In the genomic region with DNA sequence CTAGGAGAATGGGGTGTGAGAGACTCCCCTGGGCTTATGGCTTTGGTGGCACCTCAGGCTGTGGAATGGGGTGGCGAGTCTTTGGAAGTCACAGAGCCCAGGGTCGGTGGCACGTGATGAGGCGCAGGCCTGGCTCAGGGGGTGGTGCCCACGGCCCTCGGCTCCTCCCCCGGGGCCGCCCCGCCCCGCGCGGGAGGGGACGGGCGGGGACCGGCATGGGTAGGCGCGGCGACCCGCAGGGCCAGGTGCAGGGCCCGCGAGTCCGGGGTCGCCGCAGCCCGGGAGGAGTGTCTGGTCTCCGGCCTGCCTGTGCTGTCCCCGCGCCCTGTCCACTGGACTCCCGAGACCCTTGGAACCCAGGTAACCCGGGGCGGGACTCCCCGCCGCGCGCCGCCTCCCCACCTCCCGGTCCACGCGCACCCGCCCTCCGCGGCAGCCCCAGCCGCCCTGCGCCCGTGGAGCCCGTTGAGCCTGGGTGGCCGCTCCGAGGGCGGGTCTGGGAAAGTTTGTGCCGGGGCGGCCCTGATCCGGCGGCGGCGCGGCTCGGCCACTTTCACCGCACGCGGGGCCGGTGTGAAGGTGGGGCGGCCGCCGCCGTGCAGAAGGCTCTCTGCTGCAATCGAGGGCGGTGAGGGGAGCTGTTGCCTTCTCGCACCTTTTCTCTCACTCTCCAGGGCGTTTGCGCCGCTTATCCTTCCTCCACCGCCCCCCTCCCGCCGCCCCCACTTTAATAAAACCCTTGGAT, we compare ENCODE assay signal across 8 cellular contexts. TPM values are rescaled to one million over a fixed set of nuclear protein-coding genes. Genes with fewer than 3 reads are reported as not detected.
DNase-seq lines count a peak whose midpoint lies in the region; ATAC-seq and TF ChIP-seq lines count a peak whose summit lies in the region.

A gene with protein sequence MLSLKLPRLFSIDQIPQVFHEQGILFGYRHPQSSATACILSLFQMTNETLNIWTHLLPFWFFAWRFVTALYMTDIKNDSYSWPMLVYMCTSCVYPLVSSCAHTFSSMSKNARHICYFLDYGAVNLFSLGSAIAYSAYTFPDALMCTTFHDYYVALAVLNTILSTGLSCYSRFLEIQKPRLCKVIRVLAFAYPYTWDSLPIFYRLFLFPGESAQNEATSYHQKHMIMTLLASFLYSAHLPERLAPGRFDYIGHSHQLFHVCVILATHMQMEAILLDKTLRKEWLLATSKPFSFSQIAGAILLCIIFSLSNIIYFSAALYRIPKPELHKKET (plus strand): TSS at position 216 of the 745 bp plus-strand sequence. CDS start 61,169 bp downstream, outside the sequence.

- no peaks in the 10 kb centered on the region for H3K9me3 ChIP-seq in MM.1S (replicated peaks; ENCODE audit: insufficient read depth, low read length)
- H3K9me3 ChIP-seq in adipocyte (ENCODE audit: control insufficient read depth, low read length), result peaks cover 4% of the 10 kb centered on the region
- no peaks in the 10 kb centered on the region for H3K9me3 ChIP-seq in iPS DF 6.9 (ENCODE audit: control insufficient read depth, insufficient read depth, low read length)
- H3K9me3 ChIP-seq in skeletal muscle satellite cell (replicated peaks; ENCODE audit: low read length), result no peaks in the 10 kb centered on the region

- H3K4me1 ChIP-seq in MM.1S (ENCODE audit: low read length), result no peaks in the 10 kb centered on the region
- peaks cover 17% of the 10 kb centered on the region for H3K4me1 ChIP-seq in adipocyte (ENCODE audit: control insufficient read depth, insufficient read depth, low read length)
- peaks cover 3% of the 10 kb centered on the region for H3K4me1 ChIP-seq in iPS DF 6.9 (ENCODE audit: control insufficient read depth, insufficient read depth, low read length)
- peaks cover 34% of the 10 kb centered on the region for H3K4me1 ChIP-seq in skeletal muscle satellite cell (ENCODE audit: control insufficient read depth, insufficient read depth, low read length)

- ATAC-seq in GM21825 (IDR thresholded peaks at IDR 0.05; ENCODE audit: unreplicated experiment), result no peak
- ATAC-seq in GM21381 (IDR thresholded peaks at IDR 0.05; ENCODE audit: unreplicated experiment), result no peak

- WGBS in iPS DF 6.9 (ENCODE audit: insufficient coverage, insufficient read length), result no CpG with 5 or more reads among the region's 74 CpGs

- H4K20me1 ChIP-seq in MM.1S (ENCODE audit: insufficient read depth, low read length), result no peaks in the 10 kb centered on the region

- no peaks in the 10 kb centered on the region for H3K9me2 ChIP-seq in MM.1S (replicated peaks; ENCODE audit: insufficient read depth, low read length)

- H3K27me3 ChIP-seq in MM.1S (replicated peaks; ENCODE audit: insufficient read depth, low read length) (peaks cover 13% of the 10 kb centered on the region; the same call in 1 of the 2 replicates), adipocyte (replicated peaks; ENCODE audit: control insufficient read depth, insufficient read depth, low read length) (peaks cover 7% of the 10 kb centered on the region), iPS DF 6.9 (ENCODE audit: control insufficient read depth, insufficient read depth, low read length) (peaks cover 7% of the 10 kb centered on the region), skeletal muscle satellite cell (ENCODE audit: control insufficient read depth, insufficient read depth, low read length) (no peaks in the 10 kb centered on the region)

- no peaks in the 10 kb centered on the region for H3K79me2 ChIP-seq in MM.1S (ENCODE audit: low read length)

- H3K36me3 ChIP-seq in MM.1S (replicated peaks; ENCODE audit: insufficient read depth, low read length) (no peaks in the 10 kb centered on the region), adipocyte (ENCODE audit: control insufficient read depth, insufficient read depth, low read length, severe bottlenecking) (no peaks in the 10 kb centered on the region), iPS DF 6.9 (ENCODE audit: control insufficient read depth, insufficient read depth, low read length) (no peaks in the 10 kb centered on the region), skeletal muscle satellite cell (ENCODE audit: insufficient read depth, low read length) (no peaks in the 10 kb centered on the region)

- H3F3A ChIP-seq in MM.1S (ENCODE audit: insufficient read depth, low read length), result no peaks in the 10 kb centered on the region

- H3K4me3 ChIP-seq in MM.1S (ENCODE audit: low read length) (peak within 1 kb of the TSS; percentile 43), adipocyte (ENCODE audit: low read length) (peak within 1 kb of the TSS; percentile 80), iPS DF 6.9 (ENCODE audit: low read length) (peak within 1 kb of the TSS; percentile 66), skeletal muscle satellite cell (ENCODE audit: low read length) (peak within 1 kb of the TSS; percentile 84)

- TF ChIP-seq CTCF in MM.1S (IDR thresholded peaks at IDR 0.05; ENCODE audit: low read length), result no peak

- H3K9ac ChIP-seq in MM.1S (ENCODE audit: low read length), result no peak within 1 kb of the TSS
- H3K9ac ChIP-seq in adipocyte (ENCODE audit: low read length), result peak within 1 kb of the TSS; percentile 69
- peak within 1 kb of the TSS; percentile 82 for H3K9ac ChIP-seq in skeletal muscle satellite cell (ENCODE audit: low read depth, low read length)

- DNase-seq in DMS79 (lab: John Stamatoyannopoulos, UW), result peak; percentile 3
- no peak for DNase-seq in MM.1S
- peak; percentile 47 for DNase-seq in adipocyte (ENCODE audit: low read depth)
- DNase-seq in iPS DF 6.9 (ENCODE audit: low read depth, low spot score), result peak; percentile 35
- DNase-seq in HPDE6-E6E7 (ENCODE audit: extremely low spot score), result no peak

- H2AFZ ChIP-seq in MM.1S (ENCODE audit: low read length), result no peak within 1 kb of the TSS

- H3K27ac ChIP-seq in MM.1S (ENCODE audit: low read length) (no peak within 1 kb of the TSS), iPS DF 6.9 (ENCODE audit: low read length) (no peak within 1 kb of the TSS)

- H3K4me2 ChIP-seq in MM.1S (ENCODE audit: low read depth, low read length) (peak within 1 kb of the TSS; percentile 49; the same call in 1 of the 2 replicates), skeletal muscle satellite cell (ENCODE audit: low read length) (peak within 1 kb of the TSS; percentile 83)

RNA-seq across cellular contexts. Expression of the gene that starts here (rescaled TPM):
- total RNA-seq in skeletal muscle satellite cell (2012; rRNA removed), result 11.4 and 17.5 TPM in 2 replicates

Comparison
In these comparisons a context has a peak if more than half of its experiments do, and no peak if none do; other contexts are left out.
1. DNase-seq: peak in DMS79 (single experiment), adipocyte (single experiment) and iPS DF 6.9 (single experiment); none in MM.1S (single experiment) and HPDE6-E6E7 (single experiment).
2. Peak in every context shown above with its lines, with median percentiles within 50 percentile points of each other: H3K4me3 ChIP-seq.